8 cellular contexts compared by ENCODE assay signal in the genomic region with DNA sequence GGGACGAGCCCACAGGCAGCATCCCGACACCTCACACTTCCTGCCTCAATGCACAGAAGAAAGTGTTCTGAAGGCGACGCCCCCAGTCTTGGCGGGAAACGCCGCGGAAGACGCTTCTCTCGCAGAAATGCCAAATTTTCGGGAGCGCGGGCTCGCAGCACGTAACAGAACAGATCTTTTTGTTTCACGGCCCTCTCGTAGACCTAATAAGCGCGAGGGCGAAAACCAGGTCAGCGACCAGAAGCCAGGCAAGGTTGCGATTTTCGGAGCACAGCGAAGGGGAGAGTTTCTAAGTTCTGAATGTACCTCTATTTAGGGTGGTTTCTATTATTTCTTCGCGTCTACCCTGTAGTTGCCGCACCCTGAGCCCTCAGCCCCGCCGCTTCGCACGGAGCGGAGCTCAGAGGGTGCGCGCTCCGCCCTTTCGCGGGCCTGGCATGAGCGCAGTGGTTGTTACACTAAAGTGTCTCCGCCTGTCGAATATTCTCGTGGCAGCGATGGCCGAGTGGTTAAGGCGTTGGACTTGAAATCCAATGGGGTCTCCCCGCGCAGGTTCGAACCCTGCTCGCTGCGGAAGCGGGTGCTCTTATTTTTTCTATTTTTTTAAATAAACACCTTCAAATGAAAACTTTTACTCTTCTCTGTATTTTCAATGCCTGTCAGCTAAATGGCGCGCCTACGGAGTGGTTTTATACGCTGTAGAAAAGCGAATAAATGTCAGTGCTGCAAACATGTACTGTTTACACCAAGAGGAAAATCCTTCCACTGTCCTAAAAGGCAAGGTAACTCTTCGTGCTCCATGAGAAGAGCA.
A peak's percentile ranks its signal among the peaks of the same experiment; 100 is the strongest.
DNase-seq lines count a peak whose midpoint lies in the region; ATAC-seq lines count a peak whose summit lies in the region.

No MANE protein-coding gene starts in this region.

- H3K27ac Mint-ChIP-seq in activated CD4-positive, alpha-beta T cell treated with anti-CD3 and anti-CD28 coated beads, Interleukin-2, amount 10 ng/mL, durations not matched to agents 7 days and 5 days, result peak overlapping the region; percentile 95

- ATAC-seq in GM19328 (IDR thresholded peaks at IDR 0.05; ENCODE audit: unreplicated experiment), result peak; percentile 81
- peak; percentile 78 for ATAC-seq in HG03469 (IDR thresholded peaks at IDR 0.05; ENCODE audit: unreplicated experiment)

- no peaks in the 10 kb centered on the region for H3K9me3 Mint-ChIP-seq in activated CD4-positive, alpha-beta T cell treated with anti-CD3 and anti-CD28 coated beads, Interleukin-2, amount 10 ng/mL, durations not matched to agents 7 days and 5 days

- peak; percentile 95 for DNase-seq in Ammon's horn (ENCODE audit: low spot score)
- DNase-seq in NCI-H526 (lab: John Stamatoyannopoulos, UW), result peak; percentile 78 to 89
- peak; percentile 95 for DNase-seq in activated CD4-positive, alpha-beta T cell treated with anti-CD3 and anti-CD28 coated beads, Interleukin-2, amount 10 ng/mL, durations not matched to agents 7 days and 5 days
- peak; percentile 12 for DNase-seq in cortex of kidney (lab: John Stamatoyannopoulos, UW)
- peak; percentile 98 for DNase-seq in left kidney (ENCODE audit: low read depth, low spot score)
- peak; percentile 95 for DNase-seq in stimulated activated CD4-positive, alpha-beta T cell treated with anti-CD3 and anti-CD28 coated beads, Interleukin-1b, Interleukin-23, amount 100 ng/mL, for 48 hours

- POLR2A ChIA-PET in activated CD4-positive, alpha-beta T cell treated with anti-CD3 and anti-CD28 coated beads, Interleukin-2, amount 10 ng/mL, durations not matched to agents 7 days and 5 days (lab: Charles Lee), result interaction anchor here (1.8 kb wide), 1 partner anchor 24 kb away, joined by 4 read pairs; no protein-coding TSS in a partner anchor

- peaks cover 2% of the 10 kb centered on the region for H3K36me3 Mint-ChIP-seq in activated CD4-positive, alpha-beta T cell treated with anti-CD3 and anti-CD28 coated beads, Interleukin-2, amount 10 ng/mL, durations not matched to agents 7 days and 5 days (ENCODE audit: low read depth)

- CTCF ChIA-PET in activated CD4-positive, alpha-beta T cell treated with anti-CD3 and anti-CD28 coated beads, Interleukin-2, amount 10 ng/mL, durations not matched to agents 7 days and 5 days (lab: Charles Lee), result interaction anchor here (0.7 to 1.9 kb wide), 6 partner anchors 9 to 67 kb away, joined by 3 to 8 read pairs (median 6); no protein-coding TSS in a partner anchor

- H3K27me3 Mint-ChIP-seq in activated CD4-positive, alpha-beta T cell treated with anti-CD3 and anti-CD28 coated beads, Interleukin-2, amount 10 ng/mL, durations not matched to agents 7 days and 5 days, result peaks cover 5% of the 10 kb centered on the region

- peaks cover 21% of the 10 kb centered on the region for H3K4me1 Mint-ChIP-seq in activated CD4-positive, alpha-beta T cell treated with anti-CD3 and anti-CD28 coated beads, Interleukin-2, amount 10 ng/mL, durations not matched to agents 7 days and 5 days

- peak overlapping the region; percentile 77 for H3K4me3 Mint-ChIP-seq in activated CD4-positive, alpha-beta T cell treated with anti-CD3 and anti-CD28 coated beads, Interleukin-2, amount 10 ng/mL, durations not matched to agents 7 days and 5 days

Comparison
In these comparisons a context has a peak if more than half of its experiments do, and no peak if none do; other contexts are left out.
1. Peak in every context shown above with its lines: DNase-seq and ATAC-seq.
2. DNase-seq: peak in every context shown above with its lines; median percentile 98 in left kidney; 95 in Ammon's horn; 95 in activated CD4-positive, alpha-beta T cell treated with anti-CD3 and anti-CD28 coated beads, Interleukin-2, amount 10 ng/mL, durations not matched to agents 7 days and 5 days; 95 in stimulated activated CD4-positive, alpha-beta T cell treated with anti-CD3 and anti-CD28 coated beads, Interleukin-1b, Interleukin-23, amount 100 ng/mL, for 48 hours; 84 in NCI-H526; 12 in cortex of kidney.